In the genomic region with DNA sequence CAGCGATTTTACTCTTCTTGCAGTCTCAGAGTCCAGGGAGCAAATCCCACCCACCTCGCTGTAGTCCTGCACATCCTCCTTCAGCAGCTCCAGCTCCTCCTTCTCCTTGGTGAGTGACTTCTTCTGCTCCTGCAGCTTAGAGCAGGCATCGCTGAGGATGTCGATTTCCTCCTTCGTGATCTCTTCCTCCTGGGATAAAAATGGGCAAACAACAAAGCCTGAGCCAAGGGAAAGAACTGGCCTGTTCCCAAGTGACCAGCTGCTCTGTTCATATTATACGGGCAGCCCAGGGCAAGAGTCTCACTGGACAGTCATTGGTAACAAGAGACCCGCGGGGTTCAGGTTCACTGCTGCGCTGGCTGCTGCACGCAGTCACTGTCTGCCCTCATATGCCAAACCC, we compare ENCODE assay signal across 1 cellular context.
TF ChIP-seq lines count a peak whose summit lies in the region.

No MANE protein-coding gene starts in this region.

TF ChIP-seq in HepG2, 621 proteins besides CTCF, POLR2A, EP300 and RAD21:
- TF ChIP-seq CHD2 (IDR thresholded peaks at IDR 0.05; ENCODE audit: low read depth, low read length) = no peak
- TF ChIP-seq, protein P1, sequence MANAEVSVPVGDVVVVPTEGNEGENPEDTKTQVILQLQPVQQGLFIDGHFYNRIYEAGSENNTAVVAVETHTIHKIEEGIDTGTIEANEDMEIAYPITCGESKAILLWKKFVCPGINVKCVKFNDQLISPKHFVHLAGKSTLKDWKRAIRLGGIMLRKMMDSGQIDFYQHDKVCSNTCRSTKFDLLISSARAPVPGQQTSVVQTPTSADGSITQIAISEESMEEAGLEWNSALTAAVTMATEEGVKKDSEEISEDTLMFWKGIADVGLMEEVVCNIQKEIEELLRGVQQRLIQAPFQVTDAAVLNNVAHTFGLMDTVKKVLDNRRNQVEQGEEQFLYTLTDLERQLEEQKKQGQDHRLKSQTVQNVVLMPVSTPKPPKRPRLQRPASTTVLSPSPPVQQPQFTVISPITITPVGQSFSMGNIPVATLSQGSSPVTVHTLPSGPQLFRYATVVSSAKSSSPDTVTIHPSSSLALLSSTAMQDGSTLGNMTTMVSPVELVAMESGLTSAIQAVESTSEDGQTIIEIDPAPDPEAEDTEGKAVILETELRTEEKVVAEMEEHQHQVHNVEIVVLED (CRISPR knock-in tag; IDR thresholded peaks at IDR 0.05; ENCODE audit: borderline replicate concordance) = no peak
- no peak for TF ChIP-seq ZNF563 (CRISPR knock-in tag; IDR thresholded peaks at IDR 0.05)
- TF ChIP-seq NCOA1 (CRISPR knock-in tag; IDR thresholded peaks at IDR 0.05) = no peak
- no peak for TF ChIP-seq RBM22 (optimal IDR thresholded peaks at IDR 0.05; ENCODE audit: low read length)
- TF ChIP-seq ZNF567 (CRISPR knock-in tag; IDR thresholded peaks at IDR 0.05; ENCODE audit: borderline replicate concordance) = no peak
- no peak for TF ChIP-seq ZNF235 (CRISPR knock-in tag; IDR thresholded peaks at IDR 0.05; ENCODE audit: borderline replicate concordance)
- TF ChIP-seq, protein P2, sequence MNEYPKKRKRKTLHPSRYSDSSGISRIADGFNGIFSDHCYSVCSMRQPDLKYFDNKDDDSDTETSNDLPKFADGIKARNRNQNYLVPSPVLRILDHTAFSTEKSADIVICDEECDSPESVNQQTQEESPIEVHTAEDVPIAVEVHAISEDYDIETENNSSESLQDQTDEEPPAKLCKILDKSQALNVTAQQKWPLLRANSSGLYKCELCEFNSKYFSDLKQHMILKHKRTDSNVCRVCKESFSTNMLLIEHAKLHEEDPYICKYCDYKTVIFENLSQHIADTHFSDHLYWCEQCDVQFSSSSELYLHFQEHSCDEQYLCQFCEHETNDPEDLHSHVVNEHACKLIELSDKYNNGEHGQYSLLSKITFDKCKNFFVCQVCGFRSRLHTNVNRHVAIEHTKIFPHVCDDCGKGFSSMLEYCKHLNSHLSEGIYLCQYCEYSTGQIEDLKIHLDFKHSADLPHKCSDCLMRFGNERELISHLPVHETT (CRISPR knock-in tag; conservative IDR thresholded peaks at IDR 0.05) = no peak
- TF ChIP-seq ZBTB21 (CRISPR knock-in tag; IDR thresholded peaks at IDR 0.05) = no peak
- TF ChIP-seq ZNF256 (CRISPR knock-in tag; conservative IDR thresholded peaks at IDR 0.05) = no peak
- TF ChIP-seq RBFOX2 (IDR thresholded peaks at IDR 0.05; ENCODE audit: low read depth, low read length) = no peak
- no peak for TF ChIP-seq AGO1 (IDR thresholded peaks at IDR 0.05; ENCODE audit: low read depth, low read length, poor library complexity, severe bottlenecking)
